1 cellular context compared by ENCODE assay signal in genomic region chr22:29414951-29415591, GRCh38.
TF ChIP-seq lines count a peak whose summit lies in the region.

No MANE protein-coding gene starts in this region.

TF ChIP-seq in HepG2, 621 proteins besides CTCF, POLR2A, EP300 and RAD21 (continued from another document):
- TF ChIP-seq ZNF687 (CRISPR knock-in tag; IDR thresholded peaks at IDR 0.05) (peak; percentile 57), ZNF768 (CRISPR knock-in tag; IDR thresholded peaks at IDR 0.05) (0 out of 2 replicates have a peak, but pooled peaks have one; percentile 23), TEAD3 (CRISPR knock-in tag; optimal IDR thresholded peaks at IDR 0.05; ENCODE audit: borderline replicate concordance) (peak; percentile 17), ZBTB38 (CRISPR knock-in tag; IDR thresholded peaks at IDR 0.05) (0 out of 2 replicates have a peak, but pooled peaks have one; percentile 40), THAP9 (CRISPR knock-in tag; IDR thresholded peaks at IDR 0.05; ENCODE audit: borderline replicate concordance) (peak; percentile 98)
TF ChIP-seq in HepG2: peak in this region for 6; not testable (repeated sequence) for 615.
